ENCODE assay signal across 23 cellular contexts in the genomic region with DNA sequence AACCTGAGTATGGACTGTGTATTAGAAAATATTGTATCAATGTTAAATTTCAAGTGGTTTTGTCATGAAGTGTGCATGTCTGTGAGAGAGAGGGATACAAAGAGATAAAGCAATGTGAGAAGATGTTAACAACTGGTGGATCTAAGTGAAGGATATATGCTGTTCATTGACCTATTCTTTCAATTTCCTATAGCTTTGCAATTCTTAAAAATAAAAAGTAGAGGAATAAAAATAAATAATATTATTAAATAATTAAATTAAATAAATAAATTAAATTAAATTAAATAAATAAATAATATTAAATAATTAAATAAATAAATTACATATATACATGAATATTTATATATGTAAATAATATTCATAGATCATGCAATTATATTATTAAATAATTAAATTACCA.
"Had no signal": no experiment of that assay in that cellular context is flagged by ENCODE, and none has a peak within 500 bp of the region (broad histone marks: within the 10 kb centered on the region; RNA-seq: fewer than 3 reads in every experiment).

No MANE protein-coding gene starts in this region.

- H3K9me3 ChIP-seq: MG63, SK-N-SH had no signal

- H3K36me3 ChIP-seq: MG63 had no signal

- H3K27ac ChIP-seq: HL-60, RWPE1 had no signal

- H3K9ac ChIP-seq: SK-N-SH had no signal

- DNase-seq: IMR-90, Karpas-422, KG1, MG63, NCI-H1092, NCI-H1105 treated with DMSO at 0.1 percent for 48 hours, NCI-H1417 treated with DMSO at 0.1 percent for 48 hours, NCI-H146, NCI-H1694 treated with DMSO at 0.1 percent for 48 hours, NCI-H1930, NCI-H2081, NCI-H2107, NCI-H226, NCI-H446, NCI-H510A, NCI-H524 treated with DMSO at 0.1 percent for 48 hours, NCI-H69, NCI-H774, SHP77, SK-N-SH had no signal

- FAIRE-seq: HepG2 had no signal

- ATAC-seq: HepG2 had no signal

- H3K4me3 ChIP-seq: MG63 had no signal
